In the genomic region with DNA sequence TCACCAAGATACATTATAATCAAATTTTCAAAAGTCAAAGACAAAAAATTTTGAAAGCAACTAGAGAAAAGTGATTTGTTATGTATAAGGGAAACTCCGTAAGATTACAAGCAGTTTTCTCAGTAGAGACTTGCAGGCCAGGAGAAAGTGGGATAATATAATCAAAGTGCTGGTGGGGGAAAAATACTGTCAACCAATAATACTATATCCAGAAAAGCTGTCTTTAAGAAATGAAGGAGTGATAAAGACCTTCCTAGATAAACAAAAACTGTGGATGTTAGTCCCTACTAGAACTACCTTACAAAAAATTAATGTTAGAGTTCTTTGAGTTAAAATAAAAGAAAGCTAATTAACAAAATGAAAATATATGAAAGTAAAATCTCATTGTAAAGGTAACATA, we compare ENCODE assay signal across 7 cellular contexts.
"Had no signal": no experiment of that assay in that cellular context is flagged by ENCODE, and none has a peak within 500 bp of the region (broad histone marks: within the 10 kb centered on the region; RNA-seq: fewer than 3 reads in every experiment).

No MANE protein-coding gene starts in this region.

- H3K27ac Mint-ChIP-seq: IgD-negative memory B cell had no signal

- DNase-seq: IMR-90, KBM-7, KG1 had no signal

- H3K4me3 Mint-ChIP-seq: IgD-negative memory B cell had no signal

- H3K4me3 ChIP-seq: K562 had no signal

- ATAC-seq: HepG2, K562 had no signal

- H3K4me1 Mint-ChIP-seq: IgD-negative memory B cell had no signal

- H3K27ac ChIP-seq: HL-60 had no signal
